ENCODE assay signal across 3 cellular contexts in genomic region chr1:1664318-1664717, GRCh38. TPM values are rescaled to one million over a fixed set of nuclear protein-coding genes. Genes with fewer than 3 reads are reported as not detected.
DNase-seq lines count a peak whose midpoint lies in the region; ATAC-seq and TF ChIP-seq lines count a peak whose summit lies in the region.
"Not testable (repeated sequence)": the region's sequence is repeated elsewhere in the genome, so short reads cannot be mapped to it uniquely, and the experiment has no call there.

No MANE protein-coding gene starts in this region.

- ATAC-seq in body of pancreas, result peak; percentile 57
- not testable (repeated sequence) for ATAC-seq in left lung

- 13% methylated on average over 1 of the region's 11 CpGs; no CpG with 5 or more reads in 1 of the 2 donors for WGBS in body of pancreas, 2 donors

- peaks cover 0 to 11% of the 10 kb centered on the region in 2 donors for H3K36me3 ChIP-seq in body of pancreas (replicated peaks in 1 of 2; ENCODE audit: insufficient read depth in 1 of 2, low read depth in 2 of 2)
- peaks cover 0 to 33% of the 10 kb centered on the region in 2 donors for H3K36me3 ChIP-seq in left lung

- DNase-seq in body of pancreas (peak; percentile 70 to 94 (median 80)), left lung (peak; percentile 0 to 13), posterior vena cava (ENCODE audit: low spot score) (peak; percentile 22)

- not testable (repeated sequence) for H3K27me3 ChIP-seq in body of pancreas, left lung

- H3K4me1 ChIP-seq in body of pancreas (peaks cover 23% of the 10 kb centered on the region), left lung (peaks cover 2 to 15% of the 10 kb centered on the region in 2 donors)

- H3K27ac ChIP-seq in body of pancreas, result peak overlapping the region; percentile 58 to 78 (median 64)
- H3K27ac ChIP-seq in left lung, result not testable (repeated sequence)

- H3K4me3 ChIP-seq in body of pancreas, left lung: not testable (repeated sequence)

- intact Hi-C loops in body of pancreas (cut with DNase I); left lung (cut with DNase I); posterior vena cava (cut with DNase I): not testable (repeated sequence)

- H3K9me3 ChIP-seq in body of pancreas, left lung: not testable (repeated sequence)

- TF ChIP-seq CTCF in body of pancreas (IDR thresholded peaks at IDR 0.05); left lung (IDR thresholded peaks at IDR 0.05): not testable (repeated sequence)

- not testable (repeated sequence) for TF ChIP-seq POLR2A in body of pancreas (IDR thresholded peaks at IDR 0.05)

RNA-seq across cellular contexts. Expression of gene CDK11B, which starts 5.5 kb away (rescaled TPM):
- total RNA-seq in body of pancreas (10 to 100 TPM; 14.5 to 45.5 TPM), left lung (10 to 100 TPM; 16.3 to 23.2 TPM), posterior vena cava (10 to 100 TPM; 19.4 to 24.3 TPM)

RNA-seq across cellular contexts. Expression of gene SLC35E2B, which starts 28.3 kb away (rescaled TPM):
- total RNA-seq in body of pancreas (10 to 100 TPM; 30.6 to 56.7 TPM), left lung (10 to 100 TPM; 45.7 to 55.4 TPM), posterior vena cava (10 to 100 TPM; 20.7 to 27.7 TPM)

RNA-seq across cellular contexts. Expression of gene MMP23B, which starts 32.3 kb away (rescaled TPM):
- total RNA-seq in body of pancreas (1 to 10 TPM in 1 of 2 donors, under 1 TPM in 1; 0.99 to 1.8 TPM), left lung (10 to 100 TPM; 43.5 to 56.7 TPM), posterior vena cava (10 to 100 TPM; 36.1 to 78.5 TPM)

RNA-seq across cellular contexts. Expression of gene MIB2, which starts 49.0 kb away (rescaled TPM):
- total RNA-seq in body of pancreas (100 to 1,000 TPM in 1 of 2 donors, 10 to 100 TPM in 1; 57.6 to 101 TPM), left lung (10 to 100 TPM; 55.3 to 73.5 TPM), posterior vena cava (10 to 100 TPM; 29.4 to 35.9 TPM)

RNA-seq across cellular contexts. Expression of gene CDK11A, which starts 59.8 kb away (rescaled TPM):
- total RNA-seq in body of pancreas (10 to 100 TPM; 35.8 to 38.9 TPM), left lung (10 to 100 TPM; 21.1 to 43.2 TPM), posterior vena cava (10 to 100 TPM; 29.2 to 37.7 TPM)

Comparison
In these comparisons a context has a peak if more than half of its experiments do, and no peak if none do; other contexts are left out.
1. DNase-seq: peak in every context shown above with its lines; median percentile 80 in body of pancreas; 22 in posterior vena cava; 6 in left lung.
2. RNA of gene MMP23B, which starts 32.3 kb away (total RNA-seq): 36.1 to 78.5 TPM in posterior vena cava and 43.5 to 56.7 TPM in left lung; 0.99 to 1.8 TPM in body of pancreas; every median in the first group is over 10 times any median in the second.